Comparison of ENCODE assay signal across 23 cellular contexts in the genomic region with DNA sequence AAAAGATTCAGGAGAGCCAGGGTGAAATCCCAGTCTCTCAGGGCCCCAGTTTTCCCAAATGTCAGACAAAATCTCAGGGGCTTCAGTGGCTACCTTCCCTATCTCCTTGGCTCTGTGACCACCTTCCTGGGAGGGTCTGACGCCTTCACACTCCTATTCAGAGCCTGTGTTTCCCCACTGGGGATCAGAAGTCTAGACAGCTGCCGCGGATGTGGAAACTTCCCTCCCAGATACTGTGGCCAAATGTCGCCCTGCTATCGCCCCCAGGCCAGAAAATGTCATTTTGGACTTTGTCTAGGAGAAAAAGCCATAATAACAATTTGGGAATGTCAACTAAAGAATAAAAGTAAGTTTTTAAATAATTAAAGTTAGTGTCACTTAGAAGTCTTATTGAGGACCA. TPM values are rescaled to one million over a fixed set of nuclear protein-coding genes. Genes with fewer than 3 reads are reported as not detected.
DNase-seq lines count a peak whose midpoint lies in the region; ATAC-seq and TF ChIP-seq lines count a peak whose summit lies in the region.
"Had no signal": no experiment of that assay in that cellular context is flagged by ENCODE, and none has a peak within 500 bp of the region (broad histone marks: within the 10 kb centered on the region; RNA-seq: fewer than 3 reads in every experiment).

No MANE protein-coding gene starts in this region.

- H3K9ac ChIP-seq in mesendoderm (ENCODE audit: low read length): no peak overlapping the region

- H3K4me3 ChIP-seq in mesendoderm (ENCODE audit: low read length) (no peak overlapping the region), osteoblast (ENCODE audit: insufficient read depth, low read length) (no peak overlapping the region), spleen (no peak overlapping the region)
- H3K4me3 ChIP-seq: GM23338 had no signal

- TF ChIP-seq CTCF in glutamatergic neuron (IDR thresholded peaks at IDR 0.05; ENCODE audit: partially characterized antibody, unreplicated experiment): no peak
- no peak for TF ChIP-seq CTCF in osteoblast (IDR thresholded peaks at IDR 0.05; ENCODE audit: extremely low read depth, low read depth, low read length)
- TF ChIP-seq CTCF in spleen (IDR thresholded peaks at IDR 0.05 in 8 of 11, conservative IDR thresholded peaks at IDR 0.05 in 3 of 11): no peak
- TF ChIP-seq CTCF in endothelial cell (IDR thresholded peaks at IDR 0.05; ENCODE audit: unreplicated experiment): no peak

- peak overlapping the region; percentile 72 for H3K27ac Mint-ChIP-seq in glutamatergic neuron (ENCODE audit: unreplicated experiment)
- H3K27ac Mint-ChIP-seq in endothelial cell (ENCODE audit: unreplicated experiment): no peak overlapping the region
- H3K27ac Mint-ChIP-seq: GM23338 had no signal

- H3K36me3 ChIP-seq in mesendoderm (ENCODE audit: control insufficient read depth, insufficient read depth, low read length): no peaks in the 10 kb centered on the region
- H3K36me3 ChIP-seq in osteoblast (ENCODE audit: insufficient read depth, low read length): no peaks in the 10 kb centered on the region
- H3K36me3 ChIP-seq in spleen: peaks cover 0 to 9% (median 0%) of the 10 kb centered on the region in 6 donors

- H2BK120ac ChIP-seq in mesendoderm (ENCODE audit: low read depth, low read length): no peak overlapping the region

- no peaks in the 10 kb centered on the region for H3K4me1 ChIP-seq in mesendoderm (ENCODE audit: control insufficient read depth, low read depth, low read length)
- H3K4me1 ChIP-seq in osteoblast (ENCODE audit: insufficient read depth, low read length): peaks cover 12% of the 10 kb centered on the region
- peaks cover 8 to 47% (median 19%) of the 10 kb centered on the region in 6 donors for H3K4me1 ChIP-seq in spleen

- no peak overlapping the region for H2BK15ac ChIP-seq in mesendoderm (replicated peaks; ENCODE audit: low read depth)

- H3K4me1 Mint-ChIP-seq in glutamatergic neuron (ENCODE audit: low read depth, unreplicated experiment) (peaks cover 13% of the 10 kb centered on the region), endothelial cell (ENCODE audit: unreplicated experiment) (peaks cover 19% of the 10 kb centered on the region)

- ATAC-seq in HG03460 (IDR thresholded peaks at IDR 0.05; ENCODE audit: unreplicated experiment): no peak
- ATAC-seq: GM23338, HCT116 had no signal

- H3K4me3 Mint-ChIP-seq in glutamatergic neuron (ENCODE audit: unreplicated experiment) (no peak overlapping the region), endothelial cell (ENCODE audit: unreplicated experiment) (no peak overlapping the region)
- H3K4me3 Mint-ChIP-seq: CD4-positive, alpha-beta memory T cell; GM23338; H9 had no signal

- H3K56ac ChIP-seq in mesendoderm (ENCODE audit: low read length): no peak overlapping the region

- DNase-seq in glutamatergic neuron (no peak), mesendoderm (peak; percentile 40), osteoblast (ENCODE audit: insufficient read length, low spot score, missing footprints) (peak; percentile 34), spleen (peak; percentile 34), endothelial cell (ENCODE audit: low spot score) (no peak), NCI-H2081 treated with DMSO at 0.1 percent for 48 hours (lab: John Stamatoyannopoulos, UW) (no peak), NCI-H2081 (lab: John Stamatoyannopoulos, UW) (no peak)
- DNase-seq: C1 segment of cervical spinal cord; Calu3; CD4-positive, alpha-beta memory T cell; COR-L47; DMS53; DMS79 treated with DMSO at 0.1 percent for 48 hours; GF-D8; H9 had no signal

- no peak for TF ChIP-seq POLR2A in spleen (IDR thresholded peaks at IDR 0.05)

- no peaks in the 10 kb centered on the region for H4K20me1 ChIP-seq in osteoblast (ENCODE audit: insufficient read depth, low read length)

- WGBS in mesendoderm (ENCODE audit: extremely low coverage, insufficient coverage, low lambda C conversion rate): no CpG with 5 or more reads among the region's 5 CpGs
- WGBS in spleen, 5 donors: 71 to 97% (median 85%) methylated on average over 5 of the region's 5 CpGs

- intact Hi-C loops in spleen (cut with DNase I; ENCODE audit: low total_unique reads): no loop called here

- H3K4me2 ChIP-seq in mesendoderm (ENCODE audit: low read length) (no peak overlapping the region), osteoblast (ENCODE audit: insufficient read depth, low read length) (no peak overlapping the region)
- H3K4me2 ChIP-seq: GM23338 had no signal

- no peak overlapping the region for H3K27ac ChIP-seq in mesendoderm (ENCODE audit: low read depth, low read length)
- H3K27ac ChIP-seq in osteoblast (ENCODE audit: low read depth, low read length): no peak overlapping the region
- no peak overlapping the region for H3K27ac ChIP-seq in spleen

- no peak overlapping the region for H2AFZ ChIP-seq in osteoblast (ENCODE audit: low read length)
- H2AFZ ChIP-seq: GM23338 had no signal

- H3K27me3 Mint-ChIP-seq in glutamatergic neuron (ENCODE audit: unreplicated experiment) (peaks cover 7% of the 10 kb centered on the region), endothelial cell (ENCODE audit: unreplicated experiment) (peaks cover 8% of the 10 kb centered on the region)

- H3K79me2 ChIP-seq in mesendoderm (ENCODE audit: control insufficient read depth, insufficient read depth, low read length) (no peaks in the 10 kb centered on the region), osteoblast (ENCODE audit: insufficient read depth, low read length) (no peaks in the 10 kb centered on the region)

- no peak overlapping the region for H4K5ac ChIP-seq in mesendoderm (ENCODE audit: low read length)

- no peak overlapping the region for H4K8ac ChIP-seq in mesendoderm (ENCODE audit: low read depth, low read length)

- H3K9me3 ChIP-seq in osteoblast (ENCODE audit: low read depth, low read length): no peaks in the 10 kb centered on the region
- H3K9me3 ChIP-seq in spleen: no peaks in the 10 kb centered on the region

- H3K4ac ChIP-seq in mesendoderm (ENCODE audit: low read depth, low read length): no peak overlapping the region

- H3K9me3 Mint-ChIP-seq in glutamatergic neuron (ENCODE audit: unreplicated experiment): peaks cover 3% of the 10 kb centered on the region
- H3K9me3 Mint-ChIP-seq in endothelial cell (ENCODE audit: unreplicated experiment): no peaks in the 10 kb centered on the region
- H3K9me3 Mint-ChIP-seq: CD4-positive, alpha-beta memory T cell had no signal

- H3K27me3 ChIP-seq in mesendoderm (ENCODE audit: insufficient read depth, low read length, poor library complexity): peaks cover 8% of the 10 kb centered on the region
- H3K27me3 ChIP-seq in osteoblast (ENCODE audit: insufficient read depth, low read length): peaks cover 12% of the 10 kb centered on the region
- peaks cover 0 to 27% (median 11%) of the 10 kb centered on the region in 7 donors for H3K27me3 ChIP-seq in spleen (replicated peaks in 1 of 7)

- no peak overlapping the region for H3K23ac ChIP-seq in mesendoderm (ENCODE audit: low read length)

- H3K36me3 Mint-ChIP-seq in glutamatergic neuron (ENCODE audit: unreplicated experiment): no peaks in the 10 kb centered on the region
- H3K36me3 Mint-ChIP-seq in endothelial cell (ENCODE audit: low read depth, unreplicated experiment): peaks cover 16% of the 10 kb centered on the region

- H3K18ac ChIP-seq in mesendoderm (ENCODE audit: low read length): no peak overlapping the region

- no peak overlapping the region for H2AK5ac ChIP-seq in mesendoderm (ENCODE audit: low read length)

- no peaks in the 10 kb centered on the region for H3K79me1 ChIP-seq in mesendoderm (ENCODE audit: low read length)

- no peak overlapping the region for H2BK5ac ChIP-seq in mesendoderm (ENCODE audit: low read length)

RNA-seq across cellular contexts. Expression of gene A3GALT2, which starts 15.9 kb away (rescaled TPM):
- total RNA-seq in glutamatergic neuron (ENCODE audit: unreplicated experiment): 0.71 TPM
- polyA plus RNA-seq in mesendoderm (2013, experiment 1 of 2): not detected
- polyA plus RNA-seq in mesendoderm (2013, experiment 2 of 2): not detected
- under 0.01 TPM in 1 of 2 replicates, not detected in the other for total RNA-seq in osteoblast
- 1 to 10 TPM in 1 of 7 donors, under 1 TPM in 1, not detected in 5; 0.47 to 1.6 TPM for total RNA-seq in spleen
- under 1 TPM in 1 of 3 donors, not detected in 2; 0.10 TPM for polyA plus RNA-seq in spleen
- total RNA-seq in endothelial cell (ENCODE audit: unreplicated experiment): not detected
- total RNA-seq: A172; Calu3; CD4-positive, alpha-beta memory T cell; Daoy; G401; GM23338; H4; H9 had no signal
- polyA plus RNA-seq: BJ; CD4-positive, alpha-beta memory T cell; GM23338 had no signal

RNA-seq across cellular contexts. Expression of gene ZNF362, which starts 48.7 kb away (rescaled TPM):
- total RNA-seq in glutamatergic neuron (ENCODE audit: unreplicated experiment) (69.8 TPM), osteoblast (13.4 and 18.9 TPM in 2 replicates), spleen (10 to 100 TPM; 19.9 to 47.0 (median 26.3) TPM), endothelial cell (ENCODE audit: unreplicated experiment) (70.0 TPM)
- polyA plus RNA-seq in mesendoderm (2013, experiment 1 of 2): 25.3 TPM
- 25.7 TPM for polyA plus RNA-seq in mesendoderm (2013, experiment 2 of 2)
- 10 to 100 TPM in 2 of 3 donors, 1 to 10 TPM in 1; 8.7 to 14.8 (median 11.7) TPM for polyA plus RNA-seq in spleen

Comparison
In these comparisons a context has a peak if more than half of its experiments do, and no peak if none do; other contexts are left out.
1. DNase-seq: peak in mesendoderm (single experiment), osteoblast (single experiment) and spleen (single experiment); none in glutamatergic neuron (single experiment), endothelial cell (single experiment), NCI-H2081 treated with DMSO at 0.1 percent for 48 hours (single experiment) and NCI-H2081 (0 of 2).